ENCODE assay signal across 21 cellular contexts in the genomic region with DNA sequence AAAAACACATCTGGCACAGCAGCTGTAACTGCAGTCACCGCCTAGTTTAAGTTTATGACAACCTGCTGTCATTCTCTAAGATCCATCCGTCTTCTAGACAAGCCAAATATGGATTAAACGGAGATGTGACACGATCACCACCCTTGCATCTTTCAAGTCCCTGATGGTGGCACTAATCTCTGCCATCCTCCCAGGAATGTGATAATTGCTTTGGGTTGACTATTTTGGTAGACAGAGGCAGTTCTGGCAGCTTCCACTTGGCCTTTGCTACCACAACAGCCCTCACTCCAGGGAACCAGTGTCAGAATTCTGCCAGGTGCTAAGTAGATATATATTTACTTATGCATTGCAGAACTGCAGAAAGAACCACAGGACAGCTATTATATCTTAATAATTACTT.
A peak's percentile ranks its signal among the peaks of the same experiment; 100 is the strongest.
DNase-seq lines count a peak whose midpoint lies in the region; ATAC-seq, FAIRE-seq and TF ChIP-seq lines count a peak whose summit lies in the region.
"Had no signal": no experiment of that assay in that cellular context is flagged by ENCODE, and none has a peak within 500 bp of the region (broad histone marks: within the 10 kb centered on the region; RNA-seq: fewer than 3 reads in every experiment).

No MANE protein-coding gene starts in this region.

- CTCF ChIA-PET in RWPE1 (lab: Yijun Ruan, JAX) = no interaction called here

- ATAC-seq in gastrocnemius medialis = no peak
- ATAC-seq in HG02973 (IDR thresholded peaks at IDR 0.05; ENCODE audit: unreplicated experiment) = no peak
- ATAC-seq: GM12878 had no signal

- no peaks in the 10 kb centered on the region for H3K9me1 ChIP-seq in keratinocyte (ENCODE audit: control insufficient read depth, extremely low read depth, insufficient read depth, low read length)

- H3K9me3 ChIP-seq in keratinocyte (ENCODE audit: control insufficient read depth, low read depth, low read length) (no peaks in the 10 kb centered on the region), gastrocnemius medialis (no peaks in the 10 kb centered on the region)
- H3K9me3 ChIP-seq: BE2C, HAP-1 had no signal

- dilution Hi-C loops in keratinocyte (cut with MboI; ENCODE audit: extremely low pct_ligation_motif_present, low sequenced_read_pairs) = no loop called here

- intact Hi-C loops in gastrocnemius medialis (cut with DNase I; ENCODE audit: low total_unique reads) = no loop called here

- peak; percentile 26 for FAIRE-seq in keratinocyte (lab: Jason Lieb, UNC)
- FAIRE-seq: A204.1, GM12878, HTR-8/SVneo had no signal

- H2AFZ ChIP-seq in keratinocyte (ENCODE audit: control insufficient read depth, low read length) = no peak overlapping the region

- H4K20me1 ChIP-seq in keratinocyte (ENCODE audit: control insufficient read depth, extremely low read depth, insufficient read depth, low read length) = no peaks in the 10 kb centered on the region

- in situ Hi-C loops in gastrocnemius medialis (cut with MboI; ENCODE audit: low sequenced_read_pairs in 4 of 4) = no loop called here

- H3K4me2 ChIP-seq in keratinocyte (ENCODE audit: control insufficient read depth, extremely low read depth, insufficient read depth, low read depth, low read length) = no peak overlapping the region

- POLR2A ChIA-PET in RWPE1 (lab: Yijun Ruan, JAX; ENCODE audit: low non-redundant PET) = interaction anchor here (0.5 kb wide), 1 partner anchor 98 kb away, joined by 4 read pairs; no protein-coding TSS in a partner anchor

- H3K4me1 ChIP-seq in keratinocyte (ENCODE audit: control insufficient read depth, extremely low read depth, insufficient read depth, low read length) = peaks cover 4% of the 10 kb centered on the region
- peaks cover 20 to 30% of the 10 kb centered on the region in 2 donors for H3K4me1 ChIP-seq in gastrocnemius medialis
- H3K4me1 ChIP-seq: BE2C, HAP-1 had no signal

- no peak overlapping the region for H3K9ac ChIP-seq in keratinocyte (ENCODE audit: control insufficient read depth, extremely low read depth, insufficient read depth, low read length)

- TF ChIP-seq CTCF in keratinocyte (optimal IDR thresholded peaks at IDR 0.05 in 1 of 3, IDR thresholded peaks at IDR 0.05 in 1 of 3, conservative IDR thresholded peaks at IDR 0.05 in 1 of 3; ENCODE audit: extremely low read depth in 1 of 3, insufficient read depth in 2 of 3, low read length in 3 of 3) (no peak), gastrocnemius medialis (IDR thresholded peaks at IDR 0.05 in 4 of 5, conservative IDR thresholded peaks at IDR 0.05 in 1 of 5) (no peak), RWPE1 (conservative IDR thresholded peaks at IDR 0.05; ENCODE audit: low read depth) (no peak)

- H3K79me2 ChIP-seq in keratinocyte (ENCODE audit: control insufficient read depth, insufficient read depth, low read length) = no peaks in the 10 kb centered on the region

- H3K36me3 ChIP-seq in keratinocyte (ENCODE audit: control insufficient read depth in 2 of 2, extremely low read depth in 1 of 2, insufficient read depth in 2 of 2, low read length in 2 of 2) (no peaks in the 10 kb centered on the region), gastrocnemius medialis (no peaks in the 10 kb centered on the region)
- H3K36me3 ChIP-seq: BE2C, HAP-1 had no signal

- no peak for TF ChIP-seq POLR2A in gastrocnemius medialis (IDR thresholded peaks at IDR 0.05)

- DNase-seq in NCI-H69 (lab: John Stamatoyannopoulos, UW) (peak; percentile 15), keratinocyte (ENCODE audit: low read depth, low spot score) (no peak), gastrocnemius medialis (no peak), RWPE1 (ENCODE audit: low spot score) (no peak)
- no peak for DNase-seq in activated effector memory CD4-positive, alpha-beta T cell treated with anti-CD3 and anti-CD28 coated beads, Interleukin-2, amount 50 U/mL, for 16 hours
- DNase-seq: ACHN; BE2C; C1 segment of cervical spinal cord; CD4-positive, CD25-positive, alpha-beta regulatory T cell; CD8-positive, alpha-beta memory T cell; COR-L47; DMS 273 treated with DMSO at 0.1 percent for 48 hours; DMS53; DND-41; EL; IMR-90 had no signal

- H3K27ac ChIP-seq in keratinocyte (ENCODE audit: control insufficient read depth, insufficient read depth, low read length) (no peak overlapping the region), gastrocnemius medialis (peak overlapping the region in 3 of 4 donors; percentile 17 to 74 (median 59)), RWPE1 (no peak overlapping the region)

- H3K4me3 ChIP-seq in keratinocyte (ENCODE audit: control insufficient read depth in 2 of 3, extremely low read depth in 1 of 3, insufficient read depth in 2 of 3, low read depth in 1 of 3, low read length in 3 of 3) (no peak overlapping the region), gastrocnemius medialis (no peak overlapping the region)
- H3K4me3 ChIP-seq: GM12878, HAP-1 had no signal

- H3K27me3 ChIP-seq in keratinocyte (ENCODE audit: control insufficient read depth, extremely low read depth, insufficient read depth, low read length) = no peaks in the 10 kb centered on the region
- H3K27me3 ChIP-seq in gastrocnemius medialis = no peaks in the 10 kb centered on the region
- H3K27me3 ChIP-seq: BE2C had no signal

Comparison
In these comparisons a context has a peak if more than half of its experiments do, and no peak if none do; other contexts are left out.
1. H3K27ac ChIP-seq: peak in gastrocnemius medialis (3 of 4); none in keratinocyte (single experiment) and RWPE1 (single experiment).